Comparison of ENCODE assay signal across 8 cellular contexts in genomic region chr14:74611672-74612345, GRCh38. TPM values are rescaled to one million over a fixed set of nuclear protein-coding genes. Genes with fewer than 3 reads are reported as not detected.
DNase-seq lines count a peak whose midpoint lies in the region; ATAC-seq and TF ChIP-seq lines count a peak whose summit lies in the region.

Gene LTBP2 (minus strand): TSS chr14:74612237. CDS start chr14:74611944, 293 bp downstream.

- H3K9me3 ChIP-seq in IMR-90 (ENCODE audit: control insufficient read depth, insufficient read depth, low read length) (no peaks in the 10 kb centered on the region), ascending aorta (no peaks in the 10 kb centered on the region)

- no peaks in the 10 kb centered on the region for H3K27me3 ChIP-seq in IMR-90 (ENCODE audit: control insufficient read depth, insufficient read depth, low read length)
- H3K27me3 ChIP-seq in ascending aorta = no peaks in the 10 kb centered on the region

- peaks cover 41% of the 10 kb centered on the region for H3K4me1 Mint-ChIP-seq in CD14-positive monocyte

- peak within 1 kb of the TSS; percentile 89 for H4K5ac ChIP-seq in IMR-90 (ENCODE audit: low read depth, low read length)

- peak within 1 kb of the TSS; percentile 94 for H2BK5ac ChIP-seq in IMR-90 (ENCODE audit: low read depth, low read length, poor library complexity, severe bottlenecking)

- H3K18ac ChIP-seq in IMR-90 (ENCODE audit: low read depth, low read length) = peak within 1 kb of the TSS; percentile 83

- in situ Hi-C loops in IMR-90 (cut with MboI; ENCODE audit: low sequenced_read_pairs) = no loop called here

- ATAC-seq in IMR-90 (ENCODE audit: low read depth) = peak; percentile 15
- no peak for ATAC-seq in HG03025 (IDR thresholded peaks at IDR 0.05; ENCODE audit: low FRiP score, unreplicated experiment)
- no peak for ATAC-seq in GM21825 (IDR thresholded peaks at IDR 0.05; ENCODE audit: unreplicated experiment)

- dilution Hi-C loops in IMR-90 (cut with HindIII; ENCODE audit: low sequenced_read_pairs, unreplicated experiment) = no loop called here

- H2BK120ac ChIP-seq in IMR-90 (ENCODE audit: low read depth, low read length) = peak within 1 kb of the TSS; percentile 85

- peak within 1 kb of the TSS; percentile 85 for H4K91ac ChIP-seq in IMR-90 (ENCODE audit: insufficient read depth, low read depth, low read length)

- POLR2A ChIA-PET in IMR-90 (lab: Charles Lee; ENCODE audit: unreplicated experiment) = interaction anchor here (0.6 to 2.7 kb wide), 3 partner anchors 40 to 122 kb away, joined by 3 to 9 read pairs (median 5); no protein-coding TSS in a partner anchor

- peaks cover 11% of the 10 kb centered on the region; the same call in 1 of the 2 replicates for H4K20me1 ChIP-seq in IMR-90 (ENCODE audit: insufficient read depth, low read length)

- H3K23ac ChIP-seq in IMR-90 (ENCODE audit: low read depth, low read length) = peak within 1 kb of the TSS; percentile 70

- H3K9me1 ChIP-seq in IMR-90 (ENCODE audit: insufficient read depth, low read length) = peaks cover 24% of the 10 kb centered on the region

- H2AK5ac ChIP-seq in IMR-90 (ENCODE audit: low read depth, low read length) = 0 out of 2 replicates have a peak within 1 kb of the TSS, but pooled peaks have one; percentile 17

- H3K4me3 ChIP-seq in IMR-90 (ENCODE audit: insufficient read depth, low read depth, low read length) (peak within 1 kb of the TSS; percentile 87), ascending aorta (peak within 1 kb of the TSS; percentile 53 to 96), iPS-11a (ENCODE audit: low read depth, low read length) (peak within 1 kb of the TSS; percentile 41), skeletal muscle cell (ENCODE audit: low read depth, low read length) (peak within 1 kb of the TSS; percentile 64)

- H3K27me3 Mint-ChIP-seq in CD14-positive monocyte (ENCODE audit: low read depth in 3 of 3) = peaks cover 29 to 48% (median 42%) of the 10 kb centered on the region in 3 donors

- H3K27ac ChIP-seq in IMR-90 (ENCODE audit: insufficient read depth, low read length) (peak within 1 kb of the TSS; percentile 95), ascending aorta (peak within 1 kb of the TSS; percentile 93 to 97)

- no peak within 1 kb of the TSS for H2BK20ac ChIP-seq in IMR-90 (ENCODE audit: low read depth, low read length)

- H3K27ac Mint-ChIP-seq in CD14-positive monocyte = no peak within 1 kb of the TSS

- no peak for TF ChIP-seq CTCF in CD14-positive monocyte (IDR thresholded peaks at IDR 0.05)
- no peak for TF ChIP-seq CTCF in IMR-90 (conservative IDR thresholded peaks at IDR 0.05; ENCODE audit: low read depth, low read length)
- no peak for TF ChIP-seq CTCF in ascending aorta (IDR thresholded peaks at IDR 0.05)

- peak within 1 kb of the TSS; percentile 83 for H3K4me2 ChIP-seq in IMR-90 (ENCODE audit: low read depth, low read length)

- H3K4me3 Mint-ChIP-seq in CD14-positive monocyte = peak within 1 kb of the TSS; percentile 82 to 90

- H3K36me3 Mint-ChIP-seq in CD14-positive monocyte = peaks cover 11 to 14% of the 10 kb centered on the region in 2 donors

- H3K4ac ChIP-seq in IMR-90 (ENCODE audit: low read depth, low read length) = peak within 1 kb of the TSS; percentile 90

- H3K9ac ChIP-seq in IMR-90 (ENCODE audit: low read depth, low read length) = peak within 1 kb of the TSS; percentile 91

- peaks cover 0 to 9% (median 0%) of the 10 kb centered on the region in 7 donors for H3K9me3 Mint-ChIP-seq in CD14-positive monocyte

- CTCF ChIA-PET in IMR-90 (lab: Yijun Ruan, JAX) = interaction anchor here (0.6 to 1.8 kb wide), 8 partner anchors 12 to 150 kb away, joined by 3 to 6 read pairs (median 3); no protein-coding TSS in a partner anchor

- H3K56ac ChIP-seq in IMR-90 (ENCODE audit: extremely low read depth, insufficient read depth, low read length) = peak within 1 kb of the TSS; percentile 52; the same call in 1 of the 2 replicates

- no peak within 1 kb of the TSS; the same call in 2 of the 3 replicates for H2BK15ac ChIP-seq in IMR-90 (ENCODE audit: low read depth, low read length)

- H3K4me1 ChIP-seq in IMR-90 (ENCODE audit: control insufficient read depth, insufficient read depth, low read length) (peaks cover 19% of the 10 kb centered on the region), ascending aorta (peaks cover 15 to 41% of the 10 kb centered on the region in 2 donors)

- TSS peak; percentile 98 for BruUV-seq in IMR-90 (replicated peaks; lab: Mats Ljungman, UMichigan)

- H2AK9ac ChIP-seq in IMR-90 (replicated peaks; ENCODE audit: low read depth, low read length, poor library complexity) = peak within 1 kb of the TSS; percentile 83

- peak within 1 kb of the TSS; percentile 90 for H3K14ac ChIP-seq in IMR-90 (replicated peaks; ENCODE audit: low read depth, low read length)

- H3K36me3 ChIP-seq in IMR-90 (ENCODE audit: control insufficient read depth, insufficient read depth, low read length) (no peaks in the 10 kb centered on the region), ascending aorta (no peaks in the 10 kb centered on the region)

- TF ChIP-seq RAD21 in IMR-90 (IDR thresholded peaks at IDR 0.05; ENCODE audit: low read length) = no peak

- no peak for DNase-seq in CD14-positive monocyte (ENCODE audit: low spot score)
- DNase-seq in IMR-90 = peak; percentile 31
- DNase-seq in ascending aorta (ENCODE audit: low spot score in 2 of 2) = no peak
- no peak for DNase-seq in skeletal muscle cell (ENCODE audit: low read depth)
- no peak for DNase-seq in SW480 (ENCODE audit: low spot score)

- intact Hi-C loops in CD14-positive monocyte (cut with micrococcal nuclease) = loop anchor here in 1 of 2 donors (5.0 kb wide), 1 partner anchor 100 kb away; the partner anchor contains the start of genes AREL1 and FCF1
- intact Hi-C loops in IMR-90 (cut with micrococcal nuclease) = no loop called here
- intact Hi-C loops in ascending aorta (cut with DNase I) = loop anchor here (1.0 to 10.0 kb wide), 7 partner anchors 33 to 273 kb away; partner anchors contain the start of genes AREL1, DLST, FCF1 and YLPM1

- H2AFZ ChIP-seq in IMR-90 (replicated peaks; ENCODE audit: low read length, poor library complexity) = peak within 1 kb of the TSS; percentile 92

- WGBS in IMR-90 (ENCODE audit: extremely low coverage in 2 of 2, insufficient read length in 1 of 2), 2 experiments = 0% methylated on average over 37 of the region's 70 CpGs; no CpG with 5 or more reads in 1 of the 2 experiments

- peaks cover 2 to 52% of the 10 kb centered on the region in 2 experiments; a peak in 2 of 4 replicates for H3K79me1 ChIP-seq in IMR-90 (ENCODE audit: low read depth in 1 of 2, low read length in 2 of 2)

- peak within 1 kb of the TSS; percentile 73 to 76; a peak in 3 of 4 replicates for H4K8ac ChIP-seq in IMR-90 (ENCODE audit: low read depth in 2 of 2, low read length in 2 of 2)

- no peak for TF ChIP-seq POLR2A in IMR-90 (IDR thresholded peaks at IDR 0.05; ENCODE audit: low read depth, low read length)

TF ChIP-seq in IMR-90, 13 proteins besides CTCF, POLR2A, EP300 and RAD21:
- no peak for TF ChIP-seq BHLHE40 (IDR thresholded peaks at IDR 0.05; ENCODE audit: low read depth, low read length)
- TF ChIP-seq CEBPB (IDR thresholded peaks at IDR 0.05; ENCODE audit: low read depth, low read length) = no peak
- TF ChIP-seq USF2 (IDR thresholded peaks at IDR 0.05; ENCODE audit: low read depth, low read length) = no peak
- TF ChIP-seq FOS (IDR thresholded peaks at IDR 0.05; ENCODE audit: low read depth, low read length) = no peak
- no peak for TF ChIP-seq NFE2L2 (IDR thresholded peaks at IDR 0.05; ENCODE audit: low read depth, low read length)
- no peak for TF ChIP-seq ELK1 (IDR thresholded peaks at IDR 0.05; ENCODE audit: borderline replicate concordance, low read depth, low read length)
- TF ChIP-seq RCOR1 (IDR thresholded peaks at IDR 0.05; ENCODE audit: insufficient replicate concordance, low read length) = no peak
- TF ChIP-seq RFX5 (IDR thresholded peaks at IDR 0.05; ENCODE audit: low read depth, low read length) = no peak
- no peak for TF ChIP-seq CHD1 (IDR thresholded peaks at IDR 0.05; ENCODE audit: low read depth, low read length)
- TF ChIP-seq MXI1 (IDR thresholded peaks at IDR 0.05; ENCODE audit: borderline replicate concordance, low read depth, low read length) = no peak; the same call in 1 of the 2 replicates
- TF ChIP-seq MAFK (IDR thresholded peaks at IDR 0.05; ENCODE audit: low read depth, low read length) = no peak
- no peak for TF ChIP-seq MAZ (IDR thresholded peaks at IDR 0.05; ENCODE audit: borderline replicate concordance, low read depth, low read length)
- TF ChIP-seq SMC3 (IDR thresholded peaks at IDR 0.05; ENCODE audit: low read depth, low read length) = no peak

RNA-seq across cellular contexts. Expression of gene LTBP2, which starts in this region (rescaled TPM):
- under 1 TPM; 0.04 to 0.11 TPM for polyA plus RNA-seq in CD14-positive monocyte
- 23.8 and 26.7 TPM in 2 replicates for total RNA-seq in IMR-90 (2012; rRNA removed)
- polyA plus RNA-seq in IMR-90 (2012; rRNA removed) = 79.3 and 81.8 TPM in 2 replicates
- polyA plus RNA-seq in IMR-90 (2012; cell fraction: cytosol; rRNA removed) = 49.1 and 65.1 TPM in 2 replicates
- 57.1 and 111 TPM in 2 replicates for polyA plus RNA-seq in IMR-90 (2012; cell fraction: nucleus; rRNA removed; ENCODE audit: low replicate concordance)
- total RNA-seq in ascending aorta = 383 TPM

Comparison
In these comparisons a context has a peak if more than half of its experiments do, and no peak if none do; other contexts are left out.
1. RNA of gene LTBP2 (total RNA-seq): 383 TPM in ascending aorta (single experiment); 23.8 to 26.7 TPM in IMR-90; every median in the first group is over 10 times any median in the second.
2. RNA of gene LTBP2 (polyA plus RNA-seq): 49.1 to 111 TPM in IMR-90; 0.04 to 0.11 TPM in CD14-positive monocyte; every median in the first group is over 10 times any median in the second.
3. Peak in every context shown above with its lines, with median percentiles within 50 percentile points of each other: H3K4me3 ChIP-seq.